ENCODE assay signal across 8 cellular contexts in the genomic region with DNA sequence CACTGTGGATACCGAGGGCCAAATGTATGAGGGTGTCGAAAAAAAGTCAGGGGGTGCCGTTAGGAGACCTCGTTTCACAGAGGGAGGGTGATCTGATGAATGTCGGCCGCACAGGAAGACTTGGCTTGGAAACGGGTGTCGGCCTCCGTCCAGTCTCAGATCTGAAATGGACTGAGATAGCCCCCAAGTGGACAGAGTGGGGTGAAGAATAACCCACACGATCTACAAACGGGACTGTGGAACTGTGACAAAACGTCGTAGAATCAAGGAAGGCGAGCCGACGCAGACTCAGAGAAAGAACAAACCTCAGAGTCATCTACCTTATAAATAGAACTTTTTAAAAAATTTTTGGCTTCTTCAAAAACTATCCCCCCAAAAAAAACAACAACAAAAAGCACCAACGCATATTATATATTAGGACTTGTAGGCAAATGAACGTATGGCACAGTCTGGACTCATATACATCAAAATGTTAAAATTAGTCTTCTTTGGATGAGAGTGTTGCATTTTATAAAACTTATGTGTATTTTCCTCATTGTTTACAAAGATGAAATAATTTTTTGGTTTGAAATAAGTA.
DNase-seq lines count a peak whose midpoint lies in the region; ATAC-seq and TF ChIP-seq lines count a peak whose summit lies in the region.

No MANE protein-coding gene starts in this region.

- H3K36me3 ChIP-seq in CD4-positive, alpha-beta memory T cell (ENCODE audit: insufficient read depth, low read length) = no peaks in the 10 kb centered on the region

- no peaks in the 10 kb centered on the region for H3K9me3 Mint-ChIP-seq in CD4-positive, alpha-beta memory T cell
- H3K9me3 Mint-ChIP-seq in endothelial cell (ENCODE audit: unreplicated experiment) = no peaks in the 10 kb centered on the region

- peaks cover 28 to 51% (median 35%) of the 10 kb centered on the region in 4 donors for H3K4me1 Mint-ChIP-seq in CD4-positive, alpha-beta memory T cell
- H3K4me1 Mint-ChIP-seq in endothelial cell (ENCODE audit: unreplicated experiment) = peaks cover 19% of the 10 kb centered on the region

- CTCF ChIA-PET in CD4-positive, alpha-beta memory T cell (lab: Charles Lee; ENCODE audit: partially characterized antibody) = interaction anchor here (0.7 to 4.0 kb wide), 7 partner anchors 34 to 286 kb away, joined by 3 to 82 read pairs (median 5); a partner anchor contains a TSS

- H3K27me3 ChIP-seq in CD4-positive, alpha-beta memory T cell (ENCODE audit: insufficient read depth, low read length) = no peaks in the 10 kb centered on the region
- no peaks in the 10 kb centered on the region for H3K27me3 ChIP-seq in HL-60 (ENCODE audit: insufficient read depth, poor library complexity, severe bottlenecking)

- H3K27me3 Mint-ChIP-seq in CD4-positive, alpha-beta memory T cell = no peaks in the 10 kb centered on the region
- no peaks in the 10 kb centered on the region for H3K27me3 Mint-ChIP-seq in endothelial cell (ENCODE audit: unreplicated experiment)

- H3K36me3 Mint-ChIP-seq in CD4-positive, alpha-beta memory T cell = peaks cover 0 to 9% of the 10 kb centered on the region in 2 donors
- H3K36me3 Mint-ChIP-seq in endothelial cell (ENCODE audit: low read depth, unreplicated experiment) = no peaks in the 10 kb centered on the region

- peak overlapping the region; percentile 98 for H3K27ac ChIP-seq in CD4-positive, alpha-beta memory T cell (ENCODE audit: low read depth, low read length)
- H3K27ac ChIP-seq in HL-60 (replicated peaks) = peak overlapping the region; percentile 86

- peaks cover 37% of the 10 kb centered on the region for H3K4me1 ChIP-seq in CD4-positive, alpha-beta memory T cell (ENCODE audit: insufficient read depth, low read length)

- H3K4me3 Mint-ChIP-seq in CD4-positive, alpha-beta memory T cell = peak overlapping the region; percentile 91 to 98 (median 94)
- peak overlapping the region; percentile 93 for H3K4me3 Mint-ChIP-seq in endothelial cell (ENCODE audit: unreplicated experiment)

- peak; percentile 51 for ATAC-seq in GM19452 (IDR thresholded peaks at IDR 0.05; ENCODE audit: unreplicated experiment)

- intact Hi-C loops in CD4-positive, alpha-beta memory T cell (cut with micrococcal nuclease) = loop anchor here (1.0 to 10.0 kb wide), 7 partner anchors 228 to 1667 kb away; a partner anchor contains a TSS

- H3K9me3 ChIP-seq in CD4-positive, alpha-beta memory T cell (ENCODE audit: control insufficient read depth in 1 of 2, low read length in 2 of 2) = no peaks in the 10 kb centered on the region

- POLR2A ChIA-PET in CD4-positive, alpha-beta memory T cell (lab: Charles Lee; ENCODE audit: partially characterized antibody) = interaction anchor here (0.6 to 6.2 kb wide), 17 partner anchors 30 to 1094 kb away, joined by 3 to 142 read pairs (median 4); a partner anchor contains a TSS

- DNase-seq in CD4-positive, alpha-beta memory T cell = peak; percentile 59 to 71 (median 65)
- DNase-seq in HL-60 (ENCODE audit: low read depth in 1 of 2, low spot score in 1 of 2) = peak; percentile 86 to 92
- DNase-seq in NOMO-1 (lab: John Stamatoyannopoulos, UW; ENCODE audit: unreplicated experiment in 2 of 2) = peak; percentile 78 to 94
- peak in 2 of 3 experiments; percentile 19 to 35 for DNase-seq in activated CD8-positive, alpha-beta memory T cell treated with anti-CD3 and anti-CD28 coated beads for 48 hours (ENCODE audit: low read depth in 2 of 3, low spot score in 2 of 3)
- peak; percentile 65 for DNase-seq in endothelial cell (ENCODE audit: low spot score)
- peak; percentile 93 for DNase-seq in midbrain (lab: John Stamatoyannopoulos, UW)
- peak; percentile 23 to 30 for DNase-seq in stimulated activated CD8-positive, alpha-beta memory T cell treated with anti-CD3 and anti-CD28 coated beads, Interleukin-2, amount 100 ng/mL, for 1 hour (ENCODE audit: low read depth in 2 of 2)

- H3K4me3 ChIP-seq in CD4-positive, alpha-beta memory T cell (ENCODE audit: low read length in 2 of 2) = peak overlapping the region; percentile 82 to 92
- peak overlapping the region; percentile 44 for H3K4me3 ChIP-seq in HL-60 (replicated peaks; ENCODE audit: insufficient read depth, low read length)

- peak overlapping the region; percentile 94 to 100 (median 99) for H3K27ac Mint-ChIP-seq in CD4-positive, alpha-beta memory T cell
- peak overlapping the region; percentile 98 for H3K27ac Mint-ChIP-seq in endothelial cell (ENCODE audit: unreplicated experiment)

- TF ChIP-seq CTCF in HL-60 (IDR thresholded peaks at IDR 0.05; ENCODE audit: insufficient read depth, low read length) (peak; percentile 54), endothelial cell (IDR thresholded peaks at IDR 0.05; ENCODE audit: unreplicated experiment) (peak; percentile 32)

Comparison
In these comparisons a context has a peak if more than half of its experiments do, and no peak if none do; other contexts are left out.
1. Peak in every context shown above with its lines: DNase-seq, ATAC-seq, H3K4me3 ChIP-seq and H3K27ac ChIP-seq.
2. DNase-seq: peak in every context shown above with its lines; median percentile 93 in midbrain; 89 in HL-60; 86 in NOMO-1; 65 in CD4-positive, alpha-beta memory T cell; 65 in endothelial cell; 27 in activated CD8-positive, alpha-beta memory T cell treated with anti-CD3 and anti-CD28 coated beads for 48 hours; 26 in stimulated activated CD8-positive, alpha-beta memory T cell treated with anti-CD3 and anti-CD28 coated beads, Interleukin-2, amount 100 ng/mL, for 1 hour.